Comparison of ENCODE assay signal across 8 cellular contexts in the genomic region with DNA sequence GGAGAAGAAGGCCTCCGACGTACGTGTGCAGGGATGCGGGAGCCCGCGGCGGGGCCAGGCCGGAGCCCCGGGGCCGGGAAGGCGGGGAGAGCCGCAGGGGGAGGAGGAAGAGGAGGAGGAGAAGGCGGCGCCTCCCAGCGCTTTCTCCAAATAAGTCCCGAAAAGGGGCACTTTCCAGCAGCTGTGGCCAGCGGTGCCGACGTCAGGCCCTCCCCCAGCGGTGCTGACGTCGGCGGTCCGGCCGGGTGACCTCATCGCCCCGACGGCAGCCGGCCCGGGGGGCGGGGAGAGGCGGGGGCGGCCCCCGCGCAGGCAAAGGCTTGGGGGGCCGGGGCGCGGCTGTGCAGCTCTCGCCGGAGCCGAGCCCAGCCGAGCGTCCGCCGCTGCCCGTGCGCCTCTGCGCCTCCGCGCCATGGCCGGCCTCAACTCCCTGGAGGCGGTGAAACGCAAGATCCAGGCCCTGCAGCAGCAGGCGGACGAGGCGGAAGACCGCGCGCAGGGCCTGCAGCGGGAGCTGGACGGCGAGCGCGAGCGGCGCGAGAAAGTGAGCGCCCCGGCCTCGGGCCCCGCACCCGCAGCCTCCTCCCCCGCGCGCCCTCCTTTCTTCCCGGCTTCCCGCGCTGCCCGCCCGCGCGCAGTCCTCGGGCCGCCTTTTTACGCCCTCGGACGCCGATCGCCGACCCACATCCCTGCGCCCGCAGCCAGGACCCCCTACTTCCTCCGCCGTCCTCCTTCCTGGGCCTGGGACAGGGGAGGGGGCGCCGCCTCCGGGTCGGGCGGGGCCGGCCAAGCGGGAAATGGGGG. TPM values are rescaled to one million over a fixed set of nuclear protein-coding genes. Genes with fewer than 3 reads are reported as not detected.
DNase-seq lines count a peak whose midpoint lies in the region; ATAC-seq, FAIRE-seq and TF ChIP-seq lines count a peak whose summit lies in the region.

A gene (plus strand): TSS at position 342 of the 804 bp plus-strand sequence. CDS start 71 bp downstream, at position 413.

- H3K27ac ChIP-seq in C4-2B, result peak within 1 kb of the TSS; percentile 72

- peak; percentile 49 for ATAC-seq in HG03565 (IDR thresholded peaks at IDR 0.05; ENCODE audit: unreplicated experiment)
- peak; percentile 64 for ATAC-seq in activated T-helper 17 cell treated with anti-CD3 and anti-CD28 coated beads, Interleukin-2, amount 50 U/mL, for 72 hours (replicated peaks)
- peak; percentile 80 to 85 for ATAC-seq in natural killer cell treated with Interleukin-12 subunit alpha and Interleukin-12 subunit beta and Interleukin-15 and Interleukin-18, amount 100 ng/mL, for 72 hours

- H3K27ac Mint-ChIP-seq in activated T-helper 17 cell treated with anti-CD3 and anti-CD28 coated beads, Interleukin-2, amount 50 U/mL, for 72 hours, result peak within 1 kb of the TSS; percentile 96
- peak within 1 kb of the TSS; percentile 96 to 97 for H3K27ac Mint-ChIP-seq in natural killer cell treated with Interleukin-12 subunit alpha and Interleukin-12 subunit beta and Interleukin-15 and Interleukin-18, amount 100 ng/mL, for 72 hours

- FAIRE-seq in GM19239 (lab: Jason Lieb, UNC), result peak; percentile 80

- H3K9me3 Mint-ChIP-seq in activated T-helper 17 cell treated with anti-CD3 and anti-CD28 coated beads, Interleukin-2, amount 50 U/mL, for 72 hours, result no peaks in the 10 kb centered on the region
- no peaks in the 10 kb centered on the region for H3K9me3 Mint-ChIP-seq in natural killer cell treated with Interleukin-12 subunit alpha and Interleukin-12 subunit beta and Interleukin-15 and Interleukin-18, amount 100 ng/mL, for 72 hours

- peaks cover 60% of the 10 kb centered on the region for H3K36me3 Mint-ChIP-seq in activated T-helper 17 cell treated with anti-CD3 and anti-CD28 coated beads, Interleukin-2, amount 50 U/mL, for 72 hours (ENCODE audit: low read depth)
- peaks cover 20% of the 10 kb centered on the region for H3K36me3 Mint-ChIP-seq in natural killer cell treated with Interleukin-12 subunit alpha and Interleukin-12 subunit beta and Interleukin-15 and Interleukin-18, amount 100 ng/mL, for 72 hours

- peak within 1 kb of the TSS; percentile 82 for H3K4me3 Mint-ChIP-seq in activated T-helper 17 cell treated with anti-CD3 and anti-CD28 coated beads, Interleukin-2, amount 50 U/mL, for 72 hours
- H3K4me3 Mint-ChIP-seq in natural killer cell treated with Interleukin-12 subunit alpha and Interleukin-12 subunit beta and Interleukin-15 and Interleukin-18, amount 100 ng/mL, for 72 hours, result peak within 1 kb of the TSS; percentile 86

- H3K4me1 Mint-ChIP-seq in activated T-helper 17 cell treated with anti-CD3 and anti-CD28 coated beads, Interleukin-2, amount 50 U/mL, for 72 hours, result peaks cover 35% of the 10 kb centered on the region
- H3K4me1 Mint-ChIP-seq in natural killer cell treated with Interleukin-12 subunit alpha and Interleukin-12 subunit beta and Interleukin-15 and Interleukin-18, amount 100 ng/mL, for 72 hours (ENCODE audit: low read depth in 2 of 2), result peaks cover 50 to 56% of the 10 kb centered on the region in 2 donors

- H3K27me3 Mint-ChIP-seq in activated T-helper 17 cell treated with anti-CD3 and anti-CD28 coated beads, Interleukin-2, amount 50 U/mL, for 72 hours, result no peaks in the 10 kb centered on the region
- H3K27me3 Mint-ChIP-seq in natural killer cell treated with Interleukin-12 subunit alpha and Interleukin-12 subunit beta and Interleukin-15 and Interleukin-18, amount 100 ng/mL, for 72 hours, result no peaks in the 10 kb centered on the region

- no peak for TF ChIP-seq CTCF in C4-2B (conservative IDR thresholded peaks at IDR 0.05)
- no peak for TF ChIP-seq CTCF in fibroblast of pulmonary artery (IDR thresholded peaks at IDR 0.05; ENCODE audit: low read length, missing control alignments)

- H3K4me3 ChIP-seq in fibroblast of pulmonary artery (replicated peaks; ENCODE audit: low read depth, low read length), result peak within 1 kb of the TSS; percentile 98

- DNase-seq in GM19239 (ENCODE audit: insufficient read length, low spot score) (peak; percentile 66), RKO (ENCODE audit: low spot score) (peak; percentile 95), fibroblast of pulmonary artery (ENCODE audit: low read depth) (peak; percentile 98)
- peak; percentile 93 for DNase-seq in natural killer cell treated with Interleukin-12 subunit alpha and Interleukin-12 subunit beta and Interleukin-15 and Interleukin-18, amount 100 ng/mL, for 72 hours (ENCODE audit: low spot score)
- DNase-seq in stimulated activated naive CD4-positive, alpha-beta T cell treated with Interleukin-2 at 50 U/mL for 16 hours (lab: John Stamatoyannopoulos, UW), result peak; percentile 79

RNA-seq across cellular contexts. Expression of the gene that starts here (rescaled TPM):
- total RNA-seq in activated T-helper 17 cell treated with anti-CD3 and anti-CD28 coated beads, Interleukin-2, amount 50 U/mL, for 72 hours, result 100 to 1,000 TPM; 474 to 660 TPM
- total RNA-seq in natural killer cell treated with Interleukin-12 subunit alpha and Interleukin-12 subunit beta and Interleukin-15 and Interleukin-18, amount 100 ng/mL, for 72 hours, result 100 to 1,000 TPM; 462 to 510 TPM

Comparison
In these comparisons a context has a peak if more than half of its experiments do, and no peak if none do; other contexts are left out.
1. Peak in every context shown above with its lines: DNase-seq, ATAC-seq, H3K4me3 ChIP-seq and H3K27ac ChIP-seq.